30 cellular contexts compared by ENCODE assay signal in genomic region chr7:80637453-80637852, GRCh38. TPM values are rescaled to one million over a fixed set of nuclear protein-coding genes. Genes with fewer than 3 reads are reported as not detected.
DNase-seq lines count a peak whose midpoint lies in the region; ATAC-seq and TF ChIP-seq lines count a peak whose summit lies in the region.
"Had no signal": no experiment of that assay in that cellular context is flagged by ENCODE, and none has a peak within 500 bp of the region (broad histone marks: within the 10 kb centered on the region; RNA-seq: fewer than 3 reads in every experiment).

No MANE protein-coding gene starts in this region.

- H3K27me3 Mint-ChIP-seq in CD14-positive monocyte (ENCODE audit: low read depth in 3 of 3) (no peaks in the 10 kb centered on the region), HFFc6 (ENCODE audit: insufficient read depth) (no peaks in the 10 kb centered on the region; the same call in 1 of the 2 replicates)
- H3K27me3 Mint-ChIP-seq: B cell; stimulated activated naive CD8-positive, alpha-beta T cell treated with anti-CD3 and anti-CD28 coated beads, Interleukin-15, Interleukin-2, amounts not matched to agents 100 ng/mL and 50 ng/mL, for 24 hours had no signal

- no peak for TF ChIP-seq CTCF in CD14-positive monocyte (IDR thresholded peaks at IDR 0.05)
- no peak for TF ChIP-seq CTCF in heart right ventricle (IDR thresholded peaks at IDR 0.05)
- TF ChIP-seq CTCF in sigmoid colon (IDR thresholded peaks at IDR 0.05): no peak
- no peak for TF ChIP-seq CTCF in HFFc6 (IDR thresholded peaks at IDR 0.05)

- peak in 7 of 8 donors; percentile 40 to 81 (median 64) for ATAC-seq in heart right ventricle
- ATAC-seq in GM21619 (IDR thresholded peaks at IDR 0.05; ENCODE audit: unreplicated experiment): no peak
- ATAC-seq in HG02884 (IDR thresholded peaks at IDR 0.05; ENCODE audit: unreplicated experiment): no peak
- ATAC-seq: left colon, WTC11 had no signal

- no peak for TF ChIP-seq POLR2A in sigmoid colon (IDR thresholded peaks at IDR 0.05)

- 10 to 15% methylated on average over 2 of the region's 2 CpGs for WGBS in heart right ventricle, 2 donors
- WGBS in sigmoid colon, 2 donors: 76 to 78% methylated on average over 2 of the region's 2 CpGs

- peak overlapping the region; percentile 30 to 89 (median 85) for H3K27ac Mint-ChIP-seq in CD14-positive monocyte
- H3K27ac Mint-ChIP-seq in HFFc6: no peak overlapping the region
- H3K27ac Mint-ChIP-seq: activated T-helper 1 cell treated with anti-CD3 and anti-CD28 coated beads, Interleukin-12 subunit alpha, Interleukin-12 subunit beta, Interleukin-2, Interleukin-4 antibody, amounts not matched to agents 30 ng/mL and 10 ng/mL and 1 ng/mL, durations not matched to agents 14 hours and 24 hours and 36 hours; B cell; nephron; stimulated activated naive CD8-positive, alpha-beta T cell treated with anti-CD3 and anti-CD28 coated beads, Interleukin-15, Interleukin-2, amounts not matched to agents 100 ng/mL and 50 ng/mL, for 24 hours; WTC11 had no signal

- H3K27me3 ChIP-seq in heart right ventricle: no peaks in the 10 kb centered on the region
- no peaks in the 10 kb centered on the region for H3K27me3 ChIP-seq in sigmoid colon
- H3K27me3 ChIP-seq: cardiac muscle cell, ovary, tibial nerve had no signal

- H3K36me3 Mint-ChIP-seq in CD14-positive monocyte (peaks cover 0 to 2% of the 10 kb centered on the region in 2 donors), HFFc6 (ENCODE audit: low read depth) (peaks cover 7% of the 10 kb centered on the region)
- H3K36me3 Mint-ChIP-seq: WTC11 had no signal

- no peak for TF ChIP-seq EP300 in sigmoid colon (IDR thresholded peaks at IDR 0.05)

- H3K4me1 Mint-ChIP-seq in CD14-positive monocyte: peaks cover 61% of the 10 kb centered on the region
- peaks cover 80% of the 10 kb centered on the region for H3K4me1 Mint-ChIP-seq in HFFc6 (ENCODE audit: low read depth)

- intact Hi-C loops in CD14-positive monocyte (cut with micrococcal nuclease): no loop called here
- intact Hi-C loops in heart right ventricle (cut with DNase I): loop anchor here in 3 of 10 donors (5.0 kb wide), 2 partner anchors 35 to 135 kb away; no protein-coding TSS in a partner anchor
- intact Hi-C loops in sigmoid colon (cut with DNase I): no loop called here

- no peaks in the 10 kb centered on the region for H3K36me3 ChIP-seq in heart right ventricle
- no peaks in the 10 kb centered on the region for H3K36me3 ChIP-seq in sigmoid colon
- H3K36me3 ChIP-seq: cardiac muscle cell, ovary, tibial nerve had no signal

- peaks cover 0 to 70% (median 54%) of the 10 kb centered on the region in 9 donors for H3K4me1 ChIP-seq in heart right ventricle
- H3K4me1 ChIP-seq in sigmoid colon: peaks cover 0 to 37% (median 19%) of the 10 kb centered on the region in 4 donors

- H3K9me3 Mint-ChIP-seq in CD14-positive monocyte (peaks cover 0 to 2% (median 0%) of the 10 kb centered on the region in 7 donors), HFFc6 (no peaks in the 10 kb centered on the region)
- H3K9me3 Mint-ChIP-seq: activated T-helper 1 cell treated with anti-CD3 and anti-CD28 coated beads, Interleukin-12 subunit alpha, Interleukin-12 subunit beta, Interleukin-2, Interleukin-4 antibody, amounts not matched to agents 30 ng/mL and 10 ng/mL and 1 ng/mL, durations not matched to agents 14 hours and 24 hours and 36 hours; nephron; stimulated activated naive CD8-positive, alpha-beta T cell treated with anti-CD3 and anti-CD28 coated beads, Interleukin-15, Interleukin-2, amounts not matched to agents 100 ng/mL and 50 ng/mL, for 24 hours; WTC11 had no signal

- DNase-seq in CD14-positive monocyte (ENCODE audit: low spot score): no peak
- peak; percentile 30 for DNase-seq in OCI-M2 (lab: John Stamatoyannopoulos, UW; ENCODE audit: unreplicated experiment)
- no peak for DNase-seq in heart right ventricle
- DNase-seq in sigmoid colon: no peak
- no peak for DNase-seq in HFFc6
- no peak for DNase-seq in SW480 (ENCODE audit: low spot score)
- DNase-seq: activated naive CD4-positive, alpha-beta T cell treated with anti-CD3 and anti-CD28 coated beads, Interleukin-2, amount 50 U/mL, for 16 hours; anterior cingulate cortex; COR-L47; dermis blood vessel endothelial cell; DMS79; GF-D8; Karpas-422; left colon; NCI-H1092 treated with DMSO at 0.1 percent for 48 hours; NCI-H2029; NCI-H2227 treated with DMSO at 0.1 percent for 48 hours; ovary; stimulated activated CD4-positive, alpha-beta T cell treated with anti-CD3 and anti-CD28 coated beads, Interleukin-15, amount 100 ng/mL, for 24 hours; T1000 had no signal

- H3K9me3 ChIP-seq in heart right ventricle (no peaks in the 10 kb centered on the region), sigmoid colon (no peaks in the 10 kb centered on the region)
- H3K9me3 ChIP-seq: ovary had no signal

- H3K4me3 ChIP-seq in heart right ventricle (peak overlapping the region in 9 of 10 donors; percentile 36 to 63 (median 50)), sigmoid colon (no peak overlapping the region)
- H3K4me3 ChIP-seq: cardiac muscle cell, ovary, tibial nerve had no signal

- H3K4me3 Mint-ChIP-seq in CD14-positive monocyte: no peak overlapping the region
- H3K4me3 Mint-ChIP-seq in HFFc6: no peak overlapping the region
- H3K4me3 Mint-ChIP-seq: activated T-helper 1 cell treated with anti-CD3 and anti-CD28 coated beads, Interleukin-12 subunit alpha, Interleukin-12 subunit beta, Interleukin-2, Interleukin-4 antibody, amounts not matched to agents 30 ng/mL and 10 ng/mL and 1 ng/mL, durations not matched to agents 14 hours and 24 hours and 36 hours; B cell; stimulated activated naive CD8-positive, alpha-beta T cell treated with anti-CD3 and anti-CD28 coated beads, Interleukin-15, Interleukin-2, amounts not matched to agents 100 ng/mL and 50 ng/mL, for 24 hours; WTC11 had no signal

- H3K27ac ChIP-seq in heart right ventricle (peak overlapping the region; percentile 38 to 91 (median 78)), sigmoid colon (peak overlapping the region in 3 of 4 donors; percentile 20 to 45 (median 39))
- H3K27ac ChIP-seq: cardiac muscle cell, ovary had no signal

RNA-seq across cellular contexts. Expression of gene CD36, which starts 1.0 kb away (rescaled TPM):
- polyA plus RNA-seq in CD14-positive monocyte (1,000 to 10,000 TPM; 1,135 to 1,210 TPM), heart right ventricle (100 to 1,000 TPM; 190 to 586 TPM), sigmoid colon (100 to 1,000 TPM in 1 of 3 donors, 10 to 100 TPM in 2; 21.6 to 126 (median 30.0) TPM)
- total RNA-seq in heart right ventricle (1,000 to 10,000 TPM in 5 of 10 donors, 100 to 1,000 TPM in 5; 509 to 1,458 (median 988) TPM), sigmoid colon (100 to 1,000 TPM in 2 of 4 donors, 10 to 100 TPM in 2; 35.6 to 114 (median 82.4) TPM)
- total RNA-seq in HFFc6 (2021; fragmentation: NEBNext Ultra II Directional; extraction: Animal tissue kit (Norgen Biotek cat#: 25700)): 1 to 10 TPM in 3 of 6 experiments, under 1 TPM in 3; 0.74 to 3.5 (median 1.1) TPM
- total RNA-seq: activated T-helper 1 cell treated with anti-CD3 and anti-CD28 coated beads, Interleukin-12 subunit alpha, Interleukin-12 subunit beta, Interleukin-2, Interleukin-4 antibody, amounts not matched to agents 30 ng/mL and 10 ng/mL and 1 ng/mL, durations not matched to agents 14 hours and 24 hours and 36 hours; OCI-LY7 had no signal

Comparison
In these comparisons a context has a peak if more than half of its experiments do, and no peak if none do; other contexts are left out.
1. ATAC-seq: peak in heart right ventricle (7 of 8); none in GM21619 (single experiment) and HG02884 (single experiment).
2. H3K4me3 ChIP-seq: peak in heart right ventricle (9 of 10); none in sigmoid colon (0 of 4).
3. RNA of gene CD36, which starts 1.0 kb away (total RNA-seq): 509 to 1,458 TPM in heart right ventricle and 35.6 to 114 TPM in sigmoid colon; 0.74 to 3.5 TPM in HFFc6; every median in the first group is over 4 times any median in the second.